Comparison of ENCODE assay signal across 1 cellular context in the genomic region with DNA sequence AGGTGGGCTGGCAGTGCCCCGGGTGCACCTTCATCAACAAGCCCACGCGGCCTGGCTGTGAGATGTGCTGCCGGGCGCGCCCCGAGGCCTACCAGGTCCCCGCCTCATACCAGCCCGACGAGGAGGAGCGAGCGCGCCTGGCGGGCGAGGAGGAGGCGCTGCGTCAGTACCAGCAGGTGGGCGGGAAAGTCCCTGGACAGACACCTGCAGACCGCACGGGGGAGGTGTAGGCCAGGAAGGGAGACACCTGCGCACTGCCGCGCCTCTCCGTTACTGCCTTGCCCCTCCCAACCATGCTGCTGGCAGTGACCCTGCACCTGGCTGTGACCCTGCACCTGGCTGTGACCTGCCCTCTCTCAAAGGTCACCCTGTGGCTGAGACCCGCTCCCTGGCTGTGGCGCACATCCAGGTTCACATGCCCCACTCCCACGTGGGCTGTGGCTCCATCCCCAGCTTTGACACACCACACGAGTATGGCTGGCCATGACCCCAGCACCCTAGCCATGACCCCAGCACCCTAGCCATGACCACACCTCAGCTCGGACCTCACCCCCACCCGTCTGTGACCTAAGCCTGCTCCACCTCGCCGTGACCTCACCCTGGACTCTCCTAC.
TF ChIP-seq lines count a peak whose summit lies in the region.

No MANE protein-coding gene starts in this region.

TF ChIP-seq in GM23338, 12 proteins besides CTCF, POLR2A, EP300 and RAD21 (continued from another document):
- TF ChIP-seq, protein P1, sequence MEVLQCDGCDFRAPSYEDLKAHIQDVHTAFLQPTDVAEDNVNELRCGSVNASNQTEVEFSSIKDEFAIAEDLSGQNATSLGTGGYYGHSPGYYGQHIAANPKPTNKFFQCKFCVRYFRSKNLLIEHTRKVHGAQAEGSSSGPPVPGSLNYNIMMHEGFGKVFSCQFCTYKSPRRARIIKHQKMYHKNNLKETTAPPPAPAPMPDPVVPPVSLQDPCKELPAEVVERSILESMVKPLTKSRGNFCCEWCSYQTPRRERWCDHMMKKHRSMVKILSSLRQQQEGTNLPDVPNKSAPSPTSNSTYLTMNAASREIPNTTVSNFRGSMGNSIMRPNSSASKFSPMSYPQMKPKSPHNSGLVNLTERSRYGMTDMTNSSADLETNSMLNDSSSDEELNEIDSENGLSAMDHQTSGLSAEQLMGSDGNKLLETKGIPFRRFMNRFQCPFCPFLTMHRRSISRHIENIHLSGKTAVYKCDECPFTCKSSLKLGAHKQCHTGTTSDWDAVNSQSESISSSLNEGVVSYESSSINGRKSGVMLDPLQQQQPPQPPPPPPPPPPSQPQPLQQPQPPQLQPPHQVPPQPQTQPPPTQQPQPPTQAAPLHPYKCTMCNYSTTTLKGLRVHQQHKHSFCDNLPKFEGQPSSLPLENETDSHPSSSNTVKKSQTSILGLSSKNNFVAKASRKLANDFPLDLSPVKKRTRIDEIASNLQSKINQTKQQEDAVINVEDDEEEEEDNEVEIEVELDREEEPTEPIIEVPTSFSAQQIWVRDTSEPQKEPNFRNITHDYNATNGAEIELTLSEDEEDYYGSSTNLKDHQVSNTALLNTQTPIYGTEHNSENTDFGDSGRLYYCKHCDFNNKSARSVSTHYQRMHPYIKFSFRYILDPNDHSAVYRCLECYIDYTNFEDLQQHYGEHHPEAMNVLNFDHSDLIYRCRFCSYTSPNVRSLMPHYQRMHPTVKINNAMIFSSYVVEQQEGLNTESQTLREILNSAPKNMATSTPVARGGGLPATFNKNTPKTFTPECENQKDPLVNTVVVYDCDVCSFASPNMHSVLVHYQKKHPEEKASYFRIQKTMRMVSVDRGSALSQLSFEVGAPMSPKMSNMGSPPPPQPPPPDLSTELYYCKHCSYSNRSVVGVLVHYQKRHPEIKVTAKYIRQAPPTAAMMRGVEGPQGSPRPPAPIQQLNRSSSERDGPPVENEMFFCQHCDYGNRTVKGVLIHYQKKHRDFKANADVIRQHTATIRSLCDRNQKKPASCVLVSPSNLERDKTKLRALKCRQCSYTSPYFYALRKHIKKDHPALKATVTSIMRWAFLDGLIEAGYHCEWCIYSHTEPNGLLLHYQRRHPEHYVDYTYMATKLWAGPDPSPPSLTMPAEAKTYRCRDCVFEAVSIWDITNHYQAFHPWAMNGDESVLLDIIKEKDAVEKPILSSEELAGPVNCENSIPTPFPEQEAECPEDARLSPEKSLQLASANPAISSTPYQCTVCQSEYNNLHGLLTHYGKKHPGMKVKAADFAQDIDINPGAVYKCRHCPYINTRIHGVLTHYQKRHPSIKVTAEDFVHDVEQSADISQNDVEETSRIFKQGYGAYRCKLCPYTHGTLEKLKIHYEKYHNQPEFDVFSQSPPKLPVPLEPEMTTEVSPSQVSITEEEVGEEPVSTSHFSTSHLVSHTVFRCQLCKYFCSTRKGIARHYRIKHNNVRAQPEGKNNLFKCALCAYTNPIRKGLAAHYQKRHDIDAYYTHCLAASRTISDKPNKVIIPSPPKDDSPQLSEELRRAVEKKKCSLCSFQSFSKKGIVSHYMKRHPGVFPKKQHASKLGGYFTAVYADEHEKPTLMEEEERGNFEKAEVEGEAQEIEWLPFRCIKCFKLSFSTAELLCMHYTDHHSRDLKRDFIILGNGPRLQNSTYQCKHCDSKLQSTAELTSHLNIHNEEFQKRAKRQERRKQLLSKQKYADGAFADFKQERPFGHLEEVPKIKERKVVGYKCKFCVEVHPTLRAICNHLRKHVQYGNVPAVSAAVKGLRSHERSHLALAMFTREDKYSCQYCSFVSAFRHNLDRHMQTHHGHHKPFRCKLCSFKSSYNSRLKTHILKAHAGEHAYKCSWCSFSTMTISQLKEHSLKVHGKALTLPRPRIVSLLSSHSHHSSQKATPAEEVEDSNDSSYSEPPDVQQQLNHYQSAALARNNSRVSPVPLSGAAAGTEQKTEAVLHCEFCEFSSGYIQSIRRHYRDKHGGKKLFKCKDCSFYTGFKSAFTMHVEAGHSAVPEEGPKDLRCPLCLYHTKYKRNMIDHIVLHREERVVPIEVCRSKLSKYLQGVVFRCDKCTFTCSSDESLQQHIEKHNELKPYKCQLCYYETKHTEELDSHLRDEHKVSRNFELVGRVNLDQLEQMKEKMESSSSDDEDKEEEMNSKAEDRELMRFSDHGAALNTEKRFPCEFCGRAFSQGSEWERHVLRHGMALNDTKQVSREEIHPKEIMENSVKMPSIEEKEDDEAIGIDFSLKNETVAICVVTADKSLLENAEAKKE (CRISPR knock-in tag; IDR thresholded peaks at IDR 0.05) = no peak
- TF ChIP-seq NANOG (IDR thresholded peaks at IDR 0.05; ENCODE audit: borderline replicate concordance) (no peak), JUNB (IDR thresholded peaks at IDR 0.05; ENCODE audit: unreplicated experiment) (no peak)
TF ChIP-seq in GM23338: peak in this region for 0.
